ENCODE assay signal across 19 cellular contexts in genomic region chr5:157359350-157359910, GRCh38.
A peak's percentile ranks its signal among the peaks of the same experiment; 100 is the strongest.
DNase-seq lines count a peak whose midpoint lies in the region; ATAC-seq and TF ChIP-seq lines count a peak whose summit lies in the region.
"Had no signal": no experiment of that assay in that cellular context is flagged by ENCODE, and none has a peak within 500 bp of the region (broad histone marks: within the 10 kb centered on the region; RNA-seq: fewer than 3 reads in every experiment).

No MANE protein-coding gene starts in this region.

- no peaks in the 10 kb centered on the region for H3K9me3 Mint-ChIP-seq in activated T-helper 17 cell treated with anti-CD3 and anti-CD28 coated beads, Interleukin-2, amount 50 U/mL, for 72 hours
- H3K9me3 Mint-ChIP-seq: brain had no signal

- H3K9me3 ChIP-seq in A673 (ENCODE audit: low read depth, low read length, poor library complexity, severe bottlenecking) = no peaks in the 10 kb centered on the region
- H3K9me3 ChIP-seq: left ventricle myocardium inferior, vagina had no signal

- no peaks in the 10 kb centered on the region for H3K27me3 Mint-ChIP-seq in activated T-helper 17 cell treated with anti-CD3 and anti-CD28 coated beads, Interleukin-2, amount 50 U/mL, for 72 hours

- no peaks in the 10 kb centered on the region for H3K36me3 ChIP-seq in A673 (ENCODE audit: insufficient read depth, low read length, poor library complexity, severe bottlenecking)
- H3K36me3 ChIP-seq: vagina had no signal

- peaks cover 100% of the 10 kb centered on the region for H3K36me3 Mint-ChIP-seq in activated T-helper 17 cell treated with anti-CD3 and anti-CD28 coated beads, Interleukin-2, amount 50 U/mL, for 72 hours (ENCODE audit: low read depth)

- H3K4me3 Mint-ChIP-seq in activated T-helper 17 cell treated with anti-CD3 and anti-CD28 coated beads, Interleukin-2, amount 50 U/mL, for 72 hours = no peak overlapping the region
- H3K4me3 Mint-ChIP-seq: brain had no signal

- no TSS peak for BruUV-seq in A673 (replicated peaks; lab: Mats Ljungman, UMichigan)

- no peak overlapping the region for H3K4me3 ChIP-seq in A673 (ENCODE audit: low read depth, low read length, poor library complexity, severe bottlenecking)
- H3K4me3 ChIP-seq: GM12878, left ventricle myocardium inferior, vagina had no signal

- no peak overlapping the region for H3K27ac ChIP-seq in A673 (ENCODE audit: low read depth, low read length, poor library complexity, severe bottlenecking)
- H3K27ac ChIP-seq: epithelial cell of prostate, left ventricle myocardium inferior, RWPE1, vagina had no signal

- no peaks in the 10 kb centered on the region for H3K4me1 ChIP-seq in A673 (ENCODE audit: insufficient read depth, low read length, poor library complexity, severe bottlenecking)
- H3K4me1 ChIP-seq: vagina had no signal

- H3K27ac Mint-ChIP-seq in activated T-helper 17 cell treated with anti-CD3 and anti-CD28 coated beads, Interleukin-2, amount 50 U/mL, for 72 hours = peak overlapping the region; percentile 78

- peaks cover 10% of the 10 kb centered on the region for H3K4me1 Mint-ChIP-seq in activated T-helper 17 cell treated with anti-CD3 and anti-CD28 coated beads, Interleukin-2, amount 50 U/mL, for 72 hours

- DNase-seq in A673 (ENCODE audit: low spot score) (peak; percentile 37), AG20443 (ENCODE audit: low spot score) (peak; percentile 23), fibroblast of the conjunctiva (ENCODE audit: low read depth) (peak; percentile 55), mesenteric fat pad (ENCODE audit: low spot score) (no peak), NOMO-1 treated with dmso at 0.1 percent for 144 hours (lab: John Stamatoyannopoulos, UW; ENCODE audit: unreplicated experiment) (no peak)
- DNase-seq: activated gamma-delta T cell treated with Interleukin-2 at 50 U/mL for 16 hours; dermis blood vessel endothelial cell; left ventricle myocardium inferior; NCI-H187 treated with DMSO at 0.1 percent for 48 hours; stimulated activated CD4-positive, alpha-beta T cell treated with anti-CD3 and anti-CD28 coated beads, Interleukin-2, amount 100 ng/mL, for 24 hours; substantia nigra had no signal

- no peak for TF ChIP-seq CTCF in A673 (conservative IDR thresholded peaks at IDR 0.05; ENCODE audit: low read depth, low read length)

- CTCF ChIA-PET in A673 (lab: Charles Lee) = no interaction called here

- no peaks in the 10 kb centered on the region for H3K27me3 ChIP-seq in A673 (replicated peaks; ENCODE audit: insufficient read depth, low read depth, low read length, poor library complexity)
- H3K27me3 ChIP-seq: vagina had no signal

- POLR2A ChIA-PET in A673 (lab: Charles Lee; ENCODE audit: low non-redundant PET) = no interaction called here

- intact Hi-C loops in A673 (cut with micrococcal nuclease; ENCODE audit: unreplicated experiment) = no loop called here

- no peak for ATAC-seq in activated T-helper 17 cell treated with anti-CD3 and anti-CD28 coated beads, Interleukin-2, amount 50 U/mL, for 72 hours (replicated peaks)
- no peak for ATAC-seq in HG02852 (IDR thresholded peaks at IDR 0.05; ENCODE audit: unreplicated experiment)
- ATAC-seq: GM12878, HCT116 had no signal

Comparison
In these comparisons a context has a peak if more than half of its experiments do, and no peak if none do; other contexts are left out.
1. DNase-seq: peak in A673 (single experiment), AG20443 (single experiment) and fibroblast of the conjunctiva (single experiment); none in mesenteric fat pad (single experiment) and NOMO-1 treated with dmso at 0.1 percent for 144 hours (single experiment).